Comparison of ENCODE assay signal across 8 cellular contexts in genomic region chr2:120442541-120442922, GRCh38.
DNase-seq lines count a peak whose midpoint lies in the region; ATAC-seq, FAIRE-seq and TF ChIP-seq lines count a peak whose summit lies in the region.

No MANE protein-coding gene starts in this region.

- no peaks in the 10 kb centered on the region for H3K79me1 ChIP-seq in IMR-90 (ENCODE audit: low read depth in 1 of 2, low read length in 2 of 2)

- BruUV-seq in IMR-90 (replicated peaks; lab: Mats Ljungman, UMichigan) (no TSS peak), K562 (replicated peaks; lab: Mats Ljungman, UMichigan) (no TSS peak)

- WGBS in IMR-90 (ENCODE audit: extremely low coverage in 2 of 2, insufficient read length in 1 of 2), 2 experiments: 12% methylated on average over 10 of the region's 16 CpGs; no CpG with 5 or more reads in 1 of the 2 experiments
- WGBS in K562 (ENCODE audit: insufficient coverage, low coverage, missing lambda C conversion rate): 34% methylated on average over 16 of the region's 16 CpGs

- H4K8ac ChIP-seq in IMR-90 (ENCODE audit: low read depth in 2 of 2, low read length in 2 of 2): no peak overlapping the region

- no peak overlapping the region for H3K18ac ChIP-seq in IMR-90 (ENCODE audit: low read depth, low read length)

- H3K4ac ChIP-seq in IMR-90 (ENCODE audit: low read depth, low read length): no peak overlapping the region

- no peak overlapping the region for H3K14ac ChIP-seq in IMR-90 (replicated peaks; ENCODE audit: low read depth, low read length)

- TF ChIP-seq RAD21 in IMR-90 (IDR thresholded peaks at IDR 0.05; ENCODE audit: low read length): no peak
- no peak for TF ChIP-seq RAD21 in K562 (CRISPR knock-in tag; conservative IDR thresholded peaks at IDR 0.05 in 1 of 2, IDR thresholded peaks at IDR 0.05 in 1 of 2)

- H3K36me3 ChIP-seq in IMR-90 (ENCODE audit: control insufficient read depth, insufficient read depth, low read length) (no peaks in the 10 kb centered on the region), K562 (ENCODE audit: control insufficient read depth, insufficient read depth, low read length) (no peaks in the 10 kb centered on the region), keratinocyte (ENCODE audit: control insufficient read depth in 2 of 2, extremely low read depth in 1 of 2, insufficient read depth in 2 of 2, low read length in 2 of 2) (no peaks in the 10 kb centered on the region), skeletal muscle satellite cell (ENCODE audit: insufficient read depth, low read length) (no peaks in the 10 kb centered on the region)

- H2AFZ ChIP-seq in IMR-90 (replicated peaks; ENCODE audit: low read length, poor library complexity) (peak overlapping the region; percentile 12), K562 (ENCODE audit: low read depth, low read length) (peak overlapping the region; percentile 26), keratinocyte (ENCODE audit: control insufficient read depth, low read length) (peak overlapping the region; percentile 92)

- TF ChIP-seq POLR2A in IMR-90 (IDR thresholded peaks at IDR 0.05; ENCODE audit: low read depth, low read length) (no peak), K562 (conservative IDR thresholded peaks at IDR 0.05) (no peak)

- peaks cover 2% of the 10 kb centered on the region; the same call in 1 of the 2 replicates for H3K4me1 ChIP-seq in IMR-90 (ENCODE audit: control insufficient read depth, insufficient read depth, low read length)
- peaks cover 0 to 18% of the 10 kb centered on the region in 2 experiments; a peak in 2 of 5 replicates for H3K4me1 ChIP-seq in K562 (replicated peaks in 1 of 2; ENCODE audit: control insufficient read depth in 2 of 2, insufficient read depth in 2 of 2, low read length in 2 of 2)
- peaks cover 15% of the 10 kb centered on the region for H3K4me1 ChIP-seq in keratinocyte (ENCODE audit: control insufficient read depth, extremely low read depth, insufficient read depth, low read length)
- H3K4me1 ChIP-seq in skeletal muscle satellite cell (ENCODE audit: control insufficient read depth, insufficient read depth, low read length): peaks cover 11% of the 10 kb centered on the region

- no peak overlapping the region for H4K91ac ChIP-seq in IMR-90 (ENCODE audit: insufficient read depth, low read depth, low read length)

- ATAC-seq in IMR-90 (ENCODE audit: low read depth) (no peak), K562 (no peak), GM18868 (IDR thresholded peaks at IDR 0.05; ENCODE audit: unreplicated experiment) (no peak)

- H3K9me1 ChIP-seq in IMR-90 (ENCODE audit: insufficient read depth, low read length): no peaks in the 10 kb centered on the region
- H3K9me1 ChIP-seq in K562 (ENCODE audit: control insufficient read depth, insufficient read depth, low read length): peaks cover 3% of the 10 kb centered on the region
- H3K9me1 ChIP-seq in keratinocyte (ENCODE audit: control insufficient read depth, extremely low read depth, insufficient read depth, low read length): no peaks in the 10 kb centered on the region

- intact Hi-C loops in IMR-90 (cut with micrococcal nuclease): no loop called here
- intact Hi-C loops in K562 (cut with micrococcal nuclease): no loop called here

- H3K27me3 ChIP-seq in IMR-90 (ENCODE audit: control insufficient read depth, insufficient read depth, low read length) (peaks cover 71% of the 10 kb centered on the region), K562 (ENCODE audit: control insufficient read depth in 2 of 2, insufficient read depth in 2 of 2, low read length in 2 of 2) (peaks cover 39 to 78% of the 10 kb centered on the region in 2 experiments), keratinocyte (ENCODE audit: control insufficient read depth, extremely low read depth, insufficient read depth, low read length) (no peaks in the 10 kb centered on the region), skeletal muscle satellite cell (ENCODE audit: control insufficient read depth, insufficient read depth, low read length) (peaks cover 61% of the 10 kb centered on the region)

- H3K9me3 ChIP-seq in IMR-90 (ENCODE audit: control insufficient read depth, insufficient read depth, low read length): no peaks in the 10 kb centered on the region; the same call in 1 of the 2 replicates
- H3K9me3 ChIP-seq in K562 (replicated peaks; ENCODE audit: control insufficient read depth, insufficient read depth, low read depth, low read length): no peaks in the 10 kb centered on the region
- no peaks in the 10 kb centered on the region for H3K9me3 ChIP-seq in keratinocyte (ENCODE audit: control insufficient read depth, low read depth, low read length)
- no peaks in the 10 kb centered on the region for H3K9me3 ChIP-seq in skeletal muscle satellite cell (replicated peaks; ENCODE audit: low read length)

- H3K27ac ChIP-seq in IMR-90 (ENCODE audit: insufficient read depth, low read length): no peak overlapping the region
- no peak overlapping the region for H3K27ac ChIP-seq in K562 (ENCODE audit: extremely low read depth, low read depth, low read length)
- H3K27ac ChIP-seq in keratinocyte (ENCODE audit: control insufficient read depth, insufficient read depth, low read length): peak overlapping the region; percentile 68

- DNase-seq in IMR-90 (no peak), K562 (ENCODE audit: extremely low read depth in 1 of 4, low spot score in 3 of 4) (no peak), keratinocyte (ENCODE audit: low read depth, low spot score) (no peak), UCSD-AML1 (lab: John Stamatoyannopoulos, UW; ENCODE audit: unreplicated experiment) (no peak), ureter (ENCODE audit: low spot score) (no peak), middle frontal gyrus (ENCODE audit: extremely low spot score, low spot score) (no peak)

- TF ChIP-seq CTCF in IMR-90 (conservative IDR thresholded peaks at IDR 0.05; ENCODE audit: low read depth, low read length): no peak
- TF ChIP-seq CTCF in K562 (IDR thresholded peaks at IDR 0.05 in 2 of 3, conservative IDR thresholded peaks at IDR 0.05 in 1 of 3; ENCODE audit: insufficient read depth in 2 of 3, low read depth in 1 of 3, low read length in 3 of 3): no peak
- no peak for TF ChIP-seq CTCF in keratinocyte (optimal IDR thresholded peaks at IDR 0.05 in 1 of 3, IDR thresholded peaks at IDR 0.05 in 1 of 3, conservative IDR thresholded peaks at IDR 0.05 in 1 of 3; ENCODE audit: extremely low read depth in 1 of 3, insufficient read depth in 2 of 3, low read length in 3 of 3)

- H2BK120ac ChIP-seq in IMR-90 (ENCODE audit: low read depth, low read length): no peak overlapping the region

- dilution Hi-C loops in IMR-90 (cut with HindIII; ENCODE audit: low sequenced_read_pairs, unreplicated experiment): no loop called here
- dilution Hi-C loops in keratinocyte (cut with MboI; ENCODE audit: extremely low pct_ligation_motif_present, low sequenced_read_pairs): no loop called here

- H3K56ac ChIP-seq in IMR-90 (ENCODE audit: extremely low read depth, insufficient read depth, low read length): no peak overlapping the region

- no peak for TF ChIP-seq EP300 in K562 (IDR thresholded peaks at IDR 0.05; ENCODE audit: low read length)

- H4K20me1 ChIP-seq in IMR-90 (ENCODE audit: insufficient read depth, low read length) (no peaks in the 10 kb centered on the region), K562 (replicated peaks; ENCODE audit: control insufficient read depth, insufficient read depth, low read length) (peaks cover under 1% of the 10 kb centered on the region; the same call in 1 of the 2 replicates), keratinocyte (ENCODE audit: control insufficient read depth, extremely low read depth, insufficient read depth, low read length) (no peaks in the 10 kb centered on the region)

- H2BK15ac ChIP-seq in IMR-90 (ENCODE audit: low read depth, low read length): no peak overlapping the region

- in situ Hi-C loops in IMR-90 (cut with MboI; ENCODE audit: low sequenced_read_pairs): no loop called here
- in situ Hi-C loops in K562 (cut with MboI): no loop called here

- H3K79me2 ChIP-seq in K562 (ENCODE audit: control insufficient read depth, insufficient read depth, low read length) (no peaks in the 10 kb centered on the region), keratinocyte (ENCODE audit: control insufficient read depth, insufficient read depth, low read length) (no peaks in the 10 kb centered on the region)

- H2AK5ac ChIP-seq in IMR-90 (ENCODE audit: low read depth, low read length): no peak overlapping the region

- no peak overlapping the region for H3K23ac ChIP-seq in IMR-90 (ENCODE audit: low read depth, low read length)

- no peak overlapping the region for H4K5ac ChIP-seq in IMR-90 (ENCODE audit: low read depth, low read length)

- H2BK20ac ChIP-seq in IMR-90 (ENCODE audit: low read depth, low read length): no peak overlapping the region

- peak overlapping the region; percentile 39; the same call in 1 of the 2 replicates for H3K4me2 ChIP-seq in IMR-90 (ENCODE audit: low read depth, low read length)
- peak overlapping the region; percentile 47 for H3K4me2 ChIP-seq in K562 (ENCODE audit: insufficient read depth, low read length)
- peak overlapping the region; percentile 93 for H3K4me2 ChIP-seq in keratinocyte (ENCODE audit: control insufficient read depth, extremely low read depth, insufficient read depth, low read depth, low read length)
- peak overlapping the region; percentile 80 for H3K4me2 ChIP-seq in skeletal muscle satellite cell (ENCODE audit: low read length)

- H2AK9ac ChIP-seq in IMR-90 (replicated peaks; ENCODE audit: low read depth, low read length, poor library complexity): no peak overlapping the region

- FAIRE-seq in K562 (lab: Jason Lieb, UNC) (no peak), keratinocyte (lab: Jason Lieb, UNC) (peak; percentile 73)

- CTCF ChIA-PET in IMR-90 (lab: Yijun Ruan, JAX) (no interaction called here), K562 (lab: Yijun Ruan, JAX; ENCODE audit: low intra/inter-chr PET ratio) (no interaction called here)

- H3K4me3 ChIP-seq in IMR-90 (ENCODE audit: insufficient read depth, low read depth, low read length) (no peak overlapping the region), K562 (peak overlapping the region; percentile 13; the same call in 1 of the 2 replicates), keratinocyte (ENCODE audit: control insufficient read depth in 2 of 3, extremely low read depth in 1 of 3, insufficient read depth in 2 of 3, low read depth in 1 of 3, low read length in 3 of 3) (peak overlapping the region; percentile 18 to 66 (median 43)), skeletal muscle satellite cell (ENCODE audit: low read length) (peak overlapping the region; percentile 62)

- H3K9ac ChIP-seq in IMR-90 (ENCODE audit: low read depth, low read length): no peak overlapping the region
- no peak overlapping the region for H3K9ac ChIP-seq in K562 (ENCODE audit: insufficient read depth in 1 of 2, low read depth in 2 of 2, low read length in 2 of 2)
- H3K9ac ChIP-seq in keratinocyte (ENCODE audit: control insufficient read depth, extremely low read depth, insufficient read depth, low read length): peak overlapping the region; percentile 61
- H3K9ac ChIP-seq in skeletal muscle satellite cell (ENCODE audit: low read depth, low read length): peak overlapping the region; percentile 19

- POLR2A ChIA-PET in IMR-90 (lab: Charles Lee; ENCODE audit: unreplicated experiment): no interaction called here
- POLR2A ChIA-PET in K562 (lab: Yijun Ruan, JAX): no interaction called here

- H2BK5ac ChIP-seq in IMR-90 (ENCODE audit: low read depth, low read length, poor library complexity, severe bottlenecking): no peak overlapping the region

TF ChIP-seq in IMR-90, 13 proteins besides CTCF, POLR2A, EP300 and RAD21 (continues in another document):
- no peak for TF ChIP-seq FOS (IDR thresholded peaks at IDR 0.05; ENCODE audit: low read depth, low read length)

Comparison
In these comparisons a context has a peak if more than half of its experiments do, and no peak if none do; other contexts are left out.
1. H2AFZ ChIP-seq: peak in every context shown above with its lines; median percentile 92 in keratinocyte; 26 in K562; 12 in IMR-90.
2. H3K4me2 ChIP-seq: peak in every context shown above with its lines; median percentile 93 in keratinocyte; 80 in skeletal muscle satellite cell; 47 in K562; 39 in IMR-90.
3. H3K9ac ChIP-seq: peak in keratinocyte (single experiment) and skeletal muscle satellite cell (single experiment); none in IMR-90 (single experiment) and K562 (0 of 2).